ENCODE assay signal across 2 cellular contexts in genomic region chr11:17385926-17386325, GRCh38.
TF ChIP-seq lines count a peak whose summit lies in the region.

No MANE protein-coding gene starts in this region.

TF ChIP-seq in SK-N-SH, 30 proteins besides CTCF, POLR2A, EP300 and RAD21 (continued from another document):
- TF ChIP-seq, protein P1, sequence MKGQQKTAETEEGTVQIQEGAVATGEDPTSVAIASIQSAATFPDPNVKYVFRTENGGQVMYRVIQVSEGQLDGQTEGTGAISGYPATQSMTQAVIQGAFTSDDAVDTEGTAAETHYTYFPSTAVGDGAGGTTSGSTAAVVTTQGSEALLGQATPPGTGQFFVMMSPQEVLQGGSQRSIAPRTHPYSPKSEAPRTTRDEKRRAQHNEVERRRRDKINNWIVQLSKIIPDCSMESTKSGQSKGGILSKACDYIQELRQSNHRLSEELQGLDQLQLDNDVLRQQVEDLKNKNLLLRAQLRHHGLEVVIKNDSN (IDR thresholded peaks at IDR 0.05; ENCODE audit: borderline replicate concordance, low read depth), result no peak
- TF ChIP-seq PBX3 (IDR thresholded peaks at IDR 0.05), result no peak
- no peak for TF ChIP-seq TAF1 (IDR thresholded peaks at IDR 0.05; ENCODE audit: borderline replicate concordance, low read depth, low read length)

TF ChIP-seq in SK-N-SH treated with all-trans-retinoic acid at 6 μM for 48 hours, 23 proteins besides CTCF, POLR2A, EP300 and RAD21:
- TF ChIP-seq, protein P2, sequence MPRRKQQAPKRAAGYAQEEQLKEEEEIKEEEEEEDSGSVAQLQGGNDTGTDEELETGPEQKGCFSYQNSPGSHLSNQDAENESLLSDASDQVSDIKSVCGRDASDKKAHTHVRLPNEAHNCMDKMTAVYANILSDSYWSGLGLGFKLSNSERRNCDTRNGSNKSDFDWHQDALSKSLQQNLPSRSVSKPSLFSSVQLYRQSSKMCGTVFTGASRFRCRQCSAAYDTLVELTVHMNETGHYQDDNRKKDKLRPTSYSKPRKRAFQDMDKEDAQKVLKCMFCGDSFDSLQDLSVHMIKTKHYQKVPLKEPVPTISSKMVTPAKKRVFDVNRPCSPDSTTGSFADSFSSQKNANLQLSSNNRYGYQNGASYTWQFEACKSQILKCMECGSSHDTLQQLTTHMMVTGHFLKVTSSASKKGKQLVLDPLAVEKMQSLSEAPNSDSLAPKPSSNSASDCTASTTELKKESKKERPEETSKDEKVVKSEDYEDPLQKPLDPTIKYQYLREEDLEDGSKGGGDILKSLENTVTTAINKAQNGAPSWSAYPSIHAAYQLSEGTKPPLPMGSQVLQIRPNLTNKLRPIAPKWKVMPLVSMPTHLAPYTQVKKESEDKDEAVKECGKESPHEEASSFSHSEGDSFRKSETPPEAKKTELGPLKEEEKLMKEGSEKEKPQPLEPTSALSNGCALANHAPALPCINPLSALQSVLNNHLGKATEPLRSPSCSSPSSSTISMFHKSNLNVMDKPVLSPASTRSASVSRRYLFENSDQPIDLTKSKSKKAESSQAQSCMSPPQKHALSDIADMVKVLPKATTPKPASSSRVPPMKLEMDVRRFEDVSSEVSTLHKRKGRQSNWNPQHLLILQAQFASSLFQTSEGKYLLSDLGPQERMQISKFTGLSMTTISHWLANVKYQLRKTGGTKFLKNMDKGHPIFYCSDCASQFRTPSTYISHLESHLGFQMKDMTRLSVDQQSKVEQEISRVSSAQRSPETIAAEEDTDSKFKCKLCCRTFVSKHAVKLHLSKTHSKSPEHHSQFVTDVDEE (CRISPR knock-in tag; IDR thresholded peaks at IDR 0.05), result no peak
- TF ChIP-seq PATZ1 (CRISPR knock-in tag; IDR thresholded peaks at IDR 0.05; ENCODE audit: borderline replicate concordance) (no peak), SNAI2 (CRISPR knock-in tag; IDR thresholded peaks at IDR 0.05) (no peak), ARNTL (CRISPR knock-in tag; IDR thresholded peaks at IDR 0.05; ENCODE audit: borderline replicate concordance, low read depth) (no peak), PPARA (CRISPR knock-in tag; IDR thresholded peaks at IDR 0.05; ENCODE audit: borderline replicate concordance) (no peak), ZC3H10 (CRISPR knock-in tag; IDR thresholded peaks at IDR 0.05) (no peak), TOX (CRISPR knock-in tag; IDR thresholded peaks at IDR 0.05; ENCODE audit: borderline replicate concordance) (no peak), BACH2 (CRISPR knock-in tag; IDR thresholded peaks at IDR 0.05; ENCODE audit: borderline replicate concordance) (no peak), ESRRG (CRISPR knock-in tag; IDR thresholded peaks at IDR 0.05) (no peak), GLIS3 (CRISPR knock-in tag; IDR thresholded peaks at IDR 0.05) (no peak)
- TF ChIP-seq, protein P3, sequence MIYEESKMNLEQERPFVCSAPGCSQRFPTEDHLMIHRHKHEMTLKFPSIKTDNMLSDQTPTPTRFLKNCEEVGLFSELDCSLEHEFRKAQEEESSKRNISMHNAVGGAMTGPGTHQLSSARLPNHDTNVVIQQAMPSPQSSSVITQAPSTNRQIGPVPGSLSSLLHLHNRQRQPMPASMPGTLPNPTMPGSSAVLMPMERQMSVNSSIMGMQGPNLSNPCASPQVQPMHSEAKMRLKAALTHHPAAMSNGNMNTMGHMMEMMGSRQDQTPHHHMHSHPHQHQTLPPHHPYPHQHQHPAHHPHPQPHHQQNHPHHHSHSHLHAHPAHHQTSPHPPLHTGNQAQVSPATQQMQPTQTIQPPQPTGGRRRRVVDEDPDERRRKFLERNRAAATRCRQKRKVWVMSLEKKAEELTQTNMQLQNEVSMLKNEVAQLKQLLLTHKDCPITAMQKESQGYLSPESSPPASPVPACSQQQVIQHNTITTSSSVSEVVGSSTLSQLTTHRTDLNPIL (CRISPR knock-in tag; IDR thresholded peaks at IDR 0.05; ENCODE audit: low read depth), result no peak
- TF ChIP-seq, protein P4, sequence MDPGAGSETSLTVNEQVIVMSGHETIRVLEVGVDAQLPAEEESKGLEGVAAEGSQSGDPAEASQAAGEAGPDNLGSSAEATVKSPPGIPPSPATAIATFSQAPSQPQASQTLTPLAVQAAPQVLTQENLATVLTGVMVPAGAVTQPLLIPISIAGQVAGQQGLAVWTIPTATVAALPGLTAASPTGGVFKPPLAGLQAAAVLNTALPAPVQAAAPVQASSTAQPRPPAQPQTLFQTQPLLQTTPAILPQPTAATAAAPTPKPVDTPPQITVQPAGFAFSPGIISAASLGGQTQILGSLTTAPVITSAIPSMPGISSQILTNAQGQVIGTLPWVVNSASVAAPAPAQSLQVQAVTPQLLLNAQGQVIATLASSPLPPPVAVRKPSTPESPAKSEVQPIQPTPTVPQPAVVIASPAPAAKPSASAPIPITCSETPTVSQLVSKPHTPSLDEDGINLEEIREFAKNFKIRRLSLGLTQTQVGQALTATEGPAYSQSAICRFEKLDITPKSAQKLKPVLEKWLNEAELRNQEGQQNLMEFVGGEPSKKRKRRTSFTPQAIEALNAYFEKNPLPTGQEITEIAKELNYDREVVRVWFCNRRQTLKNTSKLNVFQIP (CRISPR knock-in tag; IDR thresholded peaks at IDR 0.05; ENCODE audit: borderline replicate concordance, low read depth), result no peak
TF ChIP-seq in SK-N-SH treated with all-trans-retinoic acid at 6 μM for 48 hours: peak in this region for 0.
